Comparison of ENCODE assay signal across 1 cellular context in the genomic region with DNA sequence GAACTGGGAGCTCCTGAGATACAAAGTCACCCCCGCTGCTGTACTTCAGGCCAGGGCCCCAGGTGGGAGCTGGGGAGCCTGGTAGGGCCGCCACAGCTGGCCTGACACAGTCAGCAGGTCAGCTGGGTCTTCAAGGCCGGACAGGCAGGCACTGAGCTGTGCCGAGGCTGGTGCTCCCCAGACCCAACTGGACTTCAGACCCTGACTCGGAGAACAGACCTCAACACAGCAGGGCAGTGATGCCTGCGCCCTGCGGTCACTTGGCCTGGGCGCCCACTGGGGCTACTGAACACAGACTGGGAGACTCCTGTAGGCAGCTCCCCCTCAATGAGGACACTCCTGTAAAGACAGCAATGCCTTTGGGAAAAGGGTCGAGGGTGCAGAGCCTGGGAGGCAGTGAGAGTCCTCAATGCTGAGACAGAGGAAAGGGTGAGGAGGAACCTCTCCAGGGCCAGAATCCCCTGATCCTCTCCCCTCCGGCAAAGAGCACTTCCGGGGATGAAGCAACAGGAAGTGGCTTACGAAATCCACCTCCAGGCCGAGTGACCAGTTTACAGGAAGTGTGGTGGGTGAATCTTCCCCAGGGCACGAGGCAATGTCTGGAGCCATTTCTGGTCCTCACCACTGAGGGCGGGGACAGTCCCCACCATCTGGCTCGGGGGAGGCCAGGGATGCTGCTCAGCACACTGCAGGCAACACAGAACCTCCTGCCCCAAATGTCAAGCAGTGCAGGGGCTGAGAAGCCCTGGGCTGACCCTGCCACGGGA.
TF ChIP-seq lines count a peak whose summit lies in the region.

No MANE protein-coding gene starts in this region.

TF ChIP-seq in K562, 482 proteins besides CTCF, POLR2A, EP300 and RAD21 (continued from another document and continues in another):
- TF ChIP-seq, protein P1, sequence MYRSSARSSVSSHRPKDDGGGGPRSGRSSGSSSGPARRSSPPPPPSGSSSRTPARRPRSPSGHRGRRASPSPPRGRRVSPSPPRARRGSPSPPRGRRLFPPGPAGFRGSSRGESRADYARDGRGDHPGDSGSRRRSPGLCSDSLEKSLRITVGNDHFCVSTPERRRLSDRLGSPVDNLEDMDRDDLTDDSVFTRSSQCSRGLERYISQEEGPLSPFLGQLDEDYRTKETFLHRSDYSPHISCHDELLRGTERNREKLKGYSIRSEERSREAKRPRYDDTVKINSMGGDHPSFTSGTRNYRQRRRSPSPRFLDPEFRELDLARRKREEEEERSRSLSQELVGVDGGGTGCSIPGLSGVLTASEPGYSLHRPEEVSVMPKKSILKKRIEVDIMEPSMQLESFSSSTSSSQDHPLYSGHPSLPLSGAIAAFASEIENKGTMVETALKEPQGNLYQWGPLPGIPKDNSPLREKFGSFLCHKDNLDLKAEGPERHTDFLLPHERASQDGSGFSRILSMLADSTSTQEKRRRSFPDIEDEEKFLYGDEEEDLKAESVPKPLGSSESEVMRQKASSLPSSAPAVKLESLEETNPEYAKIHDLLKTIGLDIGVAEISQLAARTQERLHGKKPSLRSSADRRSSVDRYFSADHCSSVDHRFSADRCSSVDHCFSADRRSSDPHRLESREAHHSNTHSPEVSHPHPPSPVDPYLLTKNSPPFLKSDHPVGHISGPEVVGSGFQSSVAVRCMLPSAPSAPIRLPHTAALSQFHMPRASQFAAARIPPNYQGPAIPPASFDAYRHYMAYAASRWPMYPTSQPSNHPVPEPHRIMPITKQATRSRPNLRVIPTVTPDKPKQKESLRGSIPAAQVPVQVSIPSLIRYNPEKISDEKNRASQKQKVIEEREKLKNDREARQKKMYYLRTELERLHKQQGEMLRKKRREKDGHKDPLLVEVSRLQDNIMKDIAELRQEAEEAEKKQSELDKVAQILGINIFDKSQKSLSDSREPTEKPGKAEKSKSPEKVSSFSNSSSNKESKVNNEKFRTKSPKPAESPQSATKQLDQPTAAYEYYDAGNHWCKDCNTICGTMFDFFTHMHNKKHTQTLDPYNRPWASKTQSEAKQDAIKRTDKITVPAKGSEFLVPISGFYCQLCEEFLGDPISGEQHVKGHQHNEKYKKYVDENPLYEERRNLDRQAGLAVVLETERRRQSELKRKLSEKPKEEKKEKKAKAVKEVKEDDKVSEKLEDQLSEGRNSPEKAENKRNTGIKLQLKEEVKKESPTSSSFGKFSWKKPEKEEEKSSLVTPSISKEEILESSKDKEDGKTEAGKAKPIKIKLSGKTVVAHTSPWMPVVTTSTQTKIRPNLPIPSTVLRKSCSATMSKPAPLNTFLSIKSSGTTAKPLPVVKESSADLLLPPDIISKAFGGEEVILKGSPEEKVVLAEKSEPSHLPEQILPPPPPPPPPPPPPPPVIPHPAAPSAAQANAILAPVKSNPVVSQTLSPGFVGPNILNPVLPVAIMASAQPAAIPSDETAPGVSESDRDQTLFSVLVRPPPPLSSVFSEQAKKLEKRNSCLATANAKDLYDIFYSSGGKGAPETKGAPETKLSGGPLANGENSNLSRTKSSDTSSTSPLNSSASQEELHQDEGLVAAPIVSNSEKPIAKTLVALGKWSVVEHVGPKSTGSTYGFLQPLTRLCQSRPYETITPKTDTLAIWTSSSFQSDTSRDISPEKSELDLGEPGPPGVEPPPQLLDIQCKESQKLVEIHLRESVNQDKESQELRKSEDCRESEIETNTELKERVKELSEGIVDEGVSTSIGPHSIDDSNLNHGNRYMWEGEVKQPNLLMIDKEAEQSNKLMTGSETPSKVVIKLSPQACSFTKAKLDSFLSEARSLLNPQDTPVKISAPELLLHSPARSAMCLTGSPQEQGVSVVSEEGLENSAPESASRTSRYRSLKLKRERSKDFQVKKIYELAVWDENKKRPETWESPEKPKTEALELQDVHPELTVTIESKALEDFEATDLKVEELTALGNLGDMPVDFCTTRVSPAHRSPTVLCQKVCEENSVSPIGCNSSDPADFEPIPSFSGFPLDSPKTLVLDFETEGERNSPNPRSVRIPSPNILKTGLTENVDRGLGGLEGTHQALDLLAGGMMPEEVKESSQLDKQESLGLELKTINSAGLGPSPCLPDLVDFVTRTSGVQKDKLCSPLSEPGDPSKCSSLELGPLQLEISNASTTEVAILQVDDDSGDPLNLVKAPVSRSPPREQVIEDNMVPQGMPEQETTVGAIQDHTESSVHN (IDR thresholded peaks at IDR 0.05; ENCODE audit: borderline replicate concordance in 1 of 2, low read depth in 1 of 2): no peak
- TF ChIP-seq, protein P2, sequence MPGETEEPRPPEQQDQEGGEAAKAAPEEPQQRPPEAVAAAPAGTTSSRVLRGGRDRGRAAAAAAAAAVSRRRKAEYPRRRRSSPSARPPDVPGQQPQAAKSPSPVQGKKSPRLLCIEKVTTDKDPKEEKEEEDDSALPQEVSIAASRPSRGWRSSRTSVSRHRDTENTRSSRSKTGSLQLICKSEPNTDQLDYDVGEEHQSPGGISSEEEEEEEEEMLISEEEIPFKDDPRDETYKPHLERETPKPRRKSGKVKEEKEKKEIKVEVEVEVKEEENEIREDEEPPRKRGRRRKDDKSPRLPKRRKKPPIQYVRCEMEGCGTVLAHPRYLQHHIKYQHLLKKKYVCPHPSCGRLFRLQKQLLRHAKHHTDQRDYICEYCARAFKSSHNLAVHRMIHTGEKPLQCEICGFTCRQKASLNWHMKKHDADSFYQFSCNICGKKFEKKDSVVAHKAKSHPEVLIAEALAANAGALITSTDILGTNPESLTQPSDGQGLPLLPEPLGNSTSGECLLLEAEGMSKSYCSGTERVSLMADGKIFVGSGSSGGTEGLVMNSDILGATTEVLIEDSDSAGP (CRISPR knock-in tag; IDR thresholded peaks at IDR 0.05): 0 out of 2 replicates have a peak, but pooled peaks have one; percentile 25
- no peak for TF ChIP-seq ZNF239 (CRISPR knock-in tag; IDR thresholded peaks at IDR 0.05)
- TF ChIP-seq STAT5B (CRISPR knock-in tag; IDR thresholded peaks at IDR 0.05): no peak
- no peak for TF ChIP-seq ZNF224 (CRISPR knock-in tag; IDR thresholded peaks at IDR 0.05)
- TF ChIP-seq, protein P3, sequence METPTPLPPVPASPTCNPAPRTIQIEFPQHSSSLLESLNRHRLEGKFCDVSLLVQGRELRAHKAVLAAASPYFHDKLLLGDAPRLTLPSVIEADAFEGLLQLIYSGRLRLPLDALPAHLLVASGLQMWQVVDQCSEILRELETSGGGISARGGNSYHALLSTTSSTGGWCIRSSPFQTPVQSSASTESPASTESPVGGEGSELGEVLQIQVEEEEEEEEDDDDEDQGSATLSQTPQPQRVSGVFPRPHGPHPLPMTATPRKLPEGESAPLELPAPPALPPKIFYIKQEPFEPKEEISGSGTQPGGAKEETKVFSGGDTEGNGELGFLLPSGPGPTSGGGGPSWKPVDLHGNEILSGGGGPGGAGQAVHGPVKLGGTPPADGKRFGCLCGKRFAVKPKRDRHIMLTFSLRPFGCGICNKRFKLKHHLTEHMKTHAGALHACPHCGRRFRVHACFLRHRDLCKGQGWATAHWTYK (CRISPR knock-in tag; IDR thresholded peaks at IDR 0.05): peak; percentile 62; the same call in 1 of the 2 replicates
- no peak for TF ChIP-seq POLR2AphosphoS2 (IDR thresholded peaks at IDR 0.05; ENCODE audit: low read length)
- TF ChIP-seq YY1 (IDR thresholded peaks at IDR 0.05; ENCODE audit: borderline replicate concordance in 1 of 3, control insufficient read depth in 1 of 3, extremely low read depth in 1 of 3, insufficient read depth in 3 of 3, insufficient read length in 1 of 3, insufficient replicate concordance in 2 of 3, low read depth in 1 of 3, low read length in 2 of 3): peak in 2 of 3 experiments; percentile 58 to 68
- TF ChIP-seq HOXB6 (CRISPR knock-in tag; IDR thresholded peaks at IDR 0.05; ENCODE audit: borderline replicate concordance): no peak
- TF ChIP-seq, protein P4, sequence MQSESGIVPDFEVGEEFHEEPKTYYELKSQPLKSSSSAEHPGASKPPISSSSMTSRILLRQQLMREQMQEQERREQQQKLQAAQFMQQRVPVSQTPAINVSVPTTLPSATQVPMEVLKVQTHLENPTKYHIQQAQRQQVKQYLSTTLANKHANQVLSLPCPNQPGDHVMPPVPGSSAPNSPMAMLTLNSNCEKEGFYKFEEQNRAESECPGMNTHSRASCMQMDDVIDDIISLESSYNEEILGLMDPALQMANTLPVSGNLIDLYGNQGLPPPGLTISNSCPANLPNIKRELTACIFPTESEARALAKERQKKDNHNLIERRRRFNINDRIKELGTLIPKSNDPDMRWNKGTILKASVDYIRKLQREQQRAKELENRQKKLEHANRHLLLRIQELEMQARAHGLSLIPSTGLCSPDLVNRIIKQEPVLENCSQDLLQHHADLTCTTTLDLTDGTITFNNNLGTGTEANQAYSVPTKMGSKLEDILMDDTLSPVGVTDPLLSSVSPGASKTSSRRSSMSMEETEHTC (IDR thresholded peaks at IDR 0.05): no peak
- TF ChIP-seq ZNF311 (CRISPR knock-in tag; IDR thresholded peaks at IDR 0.05): 0 out of 2 replicates have a peak, but pooled peaks have one; percentile 4
- no peak for TF ChIP-seq NFIX (CRISPR knock-in tag; IDR thresholded peaks at IDR 0.05; ENCODE audit: low read depth)
- no peak for TF ChIP-seq TFAM (CRISPR knock-in tag; conservative IDR thresholded peaks at IDR 0.05)
- TF ChIP-seq, protein P5, sequence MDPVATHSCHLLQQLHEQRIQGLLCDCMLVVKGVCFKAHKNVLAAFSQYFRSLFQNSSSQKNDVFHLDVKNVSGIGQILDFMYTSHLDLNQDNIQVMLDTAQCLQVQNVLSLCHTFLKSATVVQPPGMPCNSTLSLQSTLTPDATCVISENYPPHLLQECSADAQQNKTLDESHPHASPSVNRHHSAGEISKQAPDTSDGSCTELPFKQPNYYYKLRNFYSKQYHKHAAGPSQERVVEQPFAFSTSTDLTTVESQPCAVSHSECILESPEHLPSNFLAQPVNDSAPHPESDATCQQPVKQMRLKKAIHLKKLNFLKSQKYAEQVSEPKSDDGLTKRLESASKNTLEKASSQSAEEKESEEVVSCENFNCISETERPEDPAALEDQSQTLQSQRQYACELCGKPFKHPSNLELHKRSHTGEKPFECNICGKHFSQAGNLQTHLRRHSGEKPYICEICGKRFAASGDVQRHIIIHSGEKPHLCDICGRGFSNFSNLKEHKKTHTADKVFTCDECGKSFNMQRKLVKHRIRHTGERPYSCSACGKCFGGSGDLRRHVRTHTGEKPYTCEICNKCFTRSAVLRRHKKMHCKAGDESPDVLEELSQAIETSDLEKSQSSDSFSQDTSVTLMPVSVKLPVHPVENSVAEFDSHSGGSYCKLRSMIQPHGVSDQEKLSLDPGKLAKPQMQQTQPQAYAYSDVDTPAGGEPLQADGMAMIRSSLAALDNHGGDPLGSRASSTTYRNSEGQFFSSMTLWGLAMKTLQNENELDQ (CRISPR knock-in tag; IDR thresholded peaks at IDR 0.05; ENCODE audit: borderline replicate concordance): no peak
- no peak for TF ChIP-seq STAT5A (IDR thresholded peaks at IDR 0.05; ENCODE audit: borderline replicate concordance, low read length)
- no peak for TF ChIP-seq ZBTB7A (IDR thresholded peaks at IDR 0.05; ENCODE audit: borderline replicate concordance, control insufficient read depth, low read depth, low read length)
- TF ChIP-seq TAF15 (IDR thresholded peaks at IDR 0.05; ENCODE audit: low read depth, low read length): no peak
- no peak for TF ChIP-seq NFE2L1 (tag; IDR thresholded peaks at IDR 0.05; ENCODE audit: borderline replicate concordance, low read depth)
- no peak for TF ChIP-seq ASH1L (IDR thresholded peaks at IDR 0.05; ENCODE audit: borderline replicate concordance, low read depth, partially characterized antibody)
- TF ChIP-seq SMARCE1 (IDR thresholded peaks at IDR 0.05): peak; percentile 25; the same call in 1 of the 2 replicates
- no peak for TF ChIP-seq SRSF1 (IDR thresholded peaks at IDR 0.05; ENCODE audit: low read depth, low read length)
- no peak for TF ChIP-seq KDM5B (IDR thresholded peaks at IDR 0.05; ENCODE audit: insufficient replicate concordance, low read depth, low read length)
- TF ChIP-seq, protein P6, sequence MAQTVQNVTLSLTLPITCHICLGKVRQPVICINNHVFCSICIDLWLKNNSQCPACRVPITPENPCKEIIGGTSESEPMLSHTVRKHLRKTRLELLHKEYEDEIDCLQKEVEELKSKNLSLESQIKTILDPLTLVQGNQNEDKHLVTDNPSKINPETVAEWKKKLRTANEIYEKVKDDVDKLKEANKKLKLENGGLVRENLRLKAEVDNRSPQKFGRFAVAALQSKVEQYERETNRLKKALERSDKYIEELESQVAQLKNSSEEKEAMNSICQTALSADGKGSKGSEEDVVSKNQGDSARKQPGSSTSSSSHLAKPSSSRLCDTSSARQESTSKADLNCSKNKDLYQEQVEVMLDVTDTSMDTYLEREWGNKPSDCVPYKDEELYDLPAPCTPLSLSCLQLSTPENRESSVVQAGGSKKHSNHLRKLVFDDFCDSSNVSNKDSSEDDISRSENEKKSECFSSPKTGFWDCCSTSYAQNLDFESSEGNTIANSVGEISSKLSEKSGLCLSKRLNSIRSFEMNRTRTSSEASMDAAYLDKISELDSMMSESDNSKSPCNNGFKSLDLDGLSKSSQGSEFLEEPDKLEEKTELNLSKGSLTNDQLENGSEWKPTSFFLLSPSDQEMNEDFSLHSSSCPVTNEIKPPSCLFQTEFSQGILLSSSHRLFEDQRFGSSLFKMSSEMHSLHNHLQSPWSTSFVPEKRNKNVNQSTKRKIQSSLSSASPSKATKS (CRISPR knock-in tag; IDR thresholded peaks at IDR 0.05): no peak
- TF ChIP-seq DNMT1 (IDR thresholded peaks at IDR 0.05): no peak
- no peak for TF ChIP-seq ZNF174 (CRISPR knock-in tag; IDR thresholded peaks at IDR 0.05)
- TF ChIP-seq, protein P7, sequence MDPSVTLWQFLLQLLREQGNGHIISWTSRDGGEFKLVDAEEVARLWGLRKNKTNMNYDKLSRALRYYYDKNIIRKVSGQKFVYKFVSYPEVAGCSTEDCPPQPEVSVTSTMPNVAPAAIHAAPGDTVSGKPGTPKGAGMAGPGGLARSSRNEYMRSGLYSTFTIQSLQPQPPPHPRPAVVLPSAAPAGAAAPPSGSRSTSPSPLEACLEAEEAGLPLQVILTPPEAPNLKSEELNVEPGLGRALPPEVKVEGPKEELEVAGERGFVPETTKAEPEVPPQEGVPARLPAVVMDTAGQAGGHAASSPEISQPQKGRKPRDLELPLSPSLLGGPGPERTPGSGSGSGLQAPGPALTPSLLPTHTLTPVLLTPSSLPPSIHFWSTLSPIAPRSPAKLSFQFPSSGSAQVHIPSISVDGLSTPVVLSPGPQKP (CRISPR knock-in tag; IDR thresholded peaks at IDR 0.05): no peak
- TF ChIP-seq ZNF77 (CRISPR knock-in tag; IDR thresholded peaks at IDR 0.05): no peak
- no peak for TF ChIP-seq ZNF212 (CRISPR knock-in tag; IDR thresholded peaks at IDR 0.05)
- no peak for TF ChIP-seq E2F3 (CRISPR knock-in tag; IDR thresholded peaks at IDR 0.05)
- no peak for TF ChIP-seq ZNF507 (tag; conservative IDR thresholded peaks at IDR 0.05)
- no peak for TF ChIP-seq LCOR (CRISPR knock-in tag; IDR thresholded peaks at IDR 0.05)
- TF ChIP-seq, protein P8, sequence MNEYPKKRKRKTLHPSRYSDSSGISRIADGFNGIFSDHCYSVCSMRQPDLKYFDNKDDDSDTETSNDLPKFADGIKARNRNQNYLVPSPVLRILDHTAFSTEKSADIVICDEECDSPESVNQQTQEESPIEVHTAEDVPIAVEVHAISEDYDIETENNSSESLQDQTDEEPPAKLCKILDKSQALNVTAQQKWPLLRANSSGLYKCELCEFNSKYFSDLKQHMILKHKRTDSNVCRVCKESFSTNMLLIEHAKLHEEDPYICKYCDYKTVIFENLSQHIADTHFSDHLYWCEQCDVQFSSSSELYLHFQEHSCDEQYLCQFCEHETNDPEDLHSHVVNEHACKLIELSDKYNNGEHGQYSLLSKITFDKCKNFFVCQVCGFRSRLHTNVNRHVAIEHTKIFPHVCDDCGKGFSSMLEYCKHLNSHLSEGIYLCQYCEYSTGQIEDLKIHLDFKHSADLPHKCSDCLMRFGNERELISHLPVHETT (CRISPR knock-in tag; conservative IDR thresholded peaks at IDR 0.05 in 1 of 2, IDR thresholded peaks at IDR 0.05 in 1 of 2): no peak; a peak in 1 of 4 replicates
- TF ChIP-seq U2AF1 (optimal IDR thresholded peaks at IDR 0.05; ENCODE audit: low read depth, low read length): no peak
- TF ChIP-seq MCM7 (IDR thresholded peaks at IDR 0.05): no peak
- TF ChIP-seq FOXM1 (IDR thresholded peaks at IDR 0.05; ENCODE audit: low read depth): no peak
- TF ChIP-seq FOXM1 (CRISPR knock-in tag; IDR thresholded peaks at IDR 0.05; ENCODE audit: low read depth): no peak
- no peak for TF ChIP-seq ILK (tag; IDR thresholded peaks at IDR 0.05; ENCODE audit: borderline replicate concordance, low read depth)
- TF ChIP-seq HDAC8 (tag; IDR thresholded peaks at IDR 0.05): no peak
